1 cellular context compared by ENCODE assay signal in the genomic region with DNA sequence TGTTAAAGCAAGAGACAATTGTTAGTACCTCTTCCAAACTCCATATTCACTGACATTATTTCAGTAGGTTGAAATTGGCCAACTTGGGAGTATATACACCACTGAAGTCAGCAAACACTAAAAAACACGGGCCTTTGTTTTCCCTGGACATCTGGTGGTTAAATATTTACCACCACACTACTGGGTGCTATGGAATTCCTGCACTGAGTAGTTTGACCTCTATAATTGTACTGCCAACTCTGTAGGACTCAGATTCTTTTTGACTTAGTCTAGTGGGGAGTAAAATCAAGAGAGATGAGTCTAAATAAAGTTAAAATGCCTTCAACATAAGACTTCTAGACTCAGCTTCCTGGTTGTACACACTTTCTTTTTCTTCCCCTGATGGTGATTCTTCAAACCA.
A peak's percentile ranks its signal among the peaks of the same experiment; 100 is the strongest.
TF ChIP-seq lines count a peak whose summit lies in the region.

No MANE protein-coding gene starts in this region.

TF ChIP-seq in HepG2, 621 proteins besides CTCF, POLR2A, EP300 and RAD21 (continued from another document and continues in another):
- TF ChIP-seq ZNF350 (CRISPR knock-in tag; IDR thresholded peaks at IDR 0.05; ENCODE audit: borderline replicate concordance, low read depth) = no peak
- TF ChIP-seq JUNB (CRISPR knock-in tag; IDR thresholded peaks at IDR 0.05; ENCODE audit: borderline replicate concordance) = no peak
- no peak for TF ChIP-seq HOXA7 (CRISPR knock-in tag; IDR thresholded peaks at IDR 0.05)
- no peak for TF ChIP-seq MEF2D (CRISPR knock-in tag; IDR thresholded peaks at IDR 0.05)
- no peak for TF ChIP-seq MAF1 (CRISPR knock-in tag; IDR thresholded peaks at IDR 0.05; ENCODE audit: borderline replicate concordance)
- TF ChIP-seq, protein P1, sequence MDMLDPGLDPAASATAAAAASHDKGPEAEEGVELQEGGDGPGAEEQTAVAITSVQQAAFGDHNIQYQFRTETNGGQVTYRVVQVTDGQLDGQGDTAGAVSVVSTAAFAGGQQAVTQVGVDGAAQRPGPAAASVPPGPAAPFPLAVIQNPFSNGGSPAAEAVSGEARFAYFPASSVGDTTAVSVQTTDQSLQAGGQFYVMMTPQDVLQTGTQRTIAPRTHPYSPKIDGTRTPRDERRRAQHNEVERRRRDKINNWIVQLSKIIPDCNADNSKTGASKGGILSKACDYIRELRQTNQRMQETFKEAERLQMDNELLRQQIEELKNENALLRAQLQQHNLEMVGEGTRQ (IDR thresholded peaks at IDR 0.05; ENCODE audit: low read depth, low read length) = no peak
- TF ChIP-seq, protein P1 (CRISPR knock-in tag; IDR thresholded peaks at IDR 0.05; ENCODE audit: borderline replicate concordance) = no peak
- TF ChIP-seq AGO1 (IDR thresholded peaks at IDR 0.05; ENCODE audit: low read depth, low read length, poor library complexity, severe bottlenecking) = no peak
- TF ChIP-seq GABPA (IDR thresholded peaks at IDR 0.05; ENCODE audit: low read depth, low read length) = no peak
- no peak for TF ChIP-seq GABPA (CRISPR knock-in tag; IDR thresholded peaks at IDR 0.05; ENCODE audit: low read depth)
- TF ChIP-seq, protein P2, sequence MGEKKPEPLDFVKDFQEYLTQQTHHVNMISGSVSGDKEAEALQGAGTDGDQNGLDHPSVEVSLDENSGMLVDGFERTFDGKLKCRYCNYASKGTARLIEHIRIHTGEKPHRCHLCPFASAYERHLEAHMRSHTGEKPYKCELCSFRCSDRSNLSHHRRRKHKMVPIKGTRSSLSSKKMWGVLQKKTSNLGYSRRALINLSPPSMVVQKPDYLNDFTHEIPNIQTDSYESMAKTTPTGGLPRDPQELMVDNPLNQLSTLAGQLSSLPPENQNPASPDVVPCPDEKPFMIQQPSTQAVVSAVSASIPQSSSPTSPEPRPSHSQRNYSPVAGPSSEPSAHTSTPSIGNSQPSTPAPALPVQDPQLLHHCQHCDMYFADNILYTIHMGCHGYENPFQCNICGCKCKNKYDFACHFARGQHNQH (CRISPR knock-in tag; IDR thresholded peaks at IDR 0.05) = no peak
- TF ChIP-seq GABPB1 (CRISPR knock-in tag; IDR thresholded peaks at IDR 0.05) = no peak
- TF ChIP-seq NFYB (CRISPR knock-in tag; IDR thresholded peaks at IDR 0.05) = no peak
- TF ChIP-seq, protein P3, sequence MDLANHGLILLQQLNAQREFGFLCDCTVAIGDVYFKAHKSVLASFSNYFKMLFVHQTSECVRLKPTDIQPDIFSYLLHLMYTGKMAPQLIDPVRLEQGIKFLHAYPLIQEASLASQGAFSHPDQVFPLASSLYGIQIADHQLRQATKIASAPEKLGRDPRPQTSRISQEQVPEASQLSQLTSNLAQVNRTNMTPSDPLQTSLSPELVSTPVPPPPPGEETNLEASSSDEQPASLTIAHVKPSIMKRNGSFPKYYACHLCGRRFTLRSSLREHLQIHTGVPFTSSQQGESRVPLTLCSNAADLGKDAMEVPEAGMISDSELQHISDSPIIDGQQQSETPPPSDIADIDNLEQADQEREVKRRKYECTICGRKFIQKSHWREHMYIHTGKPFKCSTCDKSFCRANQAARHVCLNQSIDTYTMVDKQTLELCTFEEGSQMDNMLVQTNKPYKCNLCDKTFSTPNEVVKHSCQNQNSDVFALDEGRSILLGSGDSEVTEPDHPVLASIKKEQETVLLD (CRISPR knock-in tag; IDR thresholded peaks at IDR 0.05; ENCODE audit: low read depth) = no peak
- no peak for TF ChIP-seq CBX2 (IDR thresholded peaks at IDR 0.05; ENCODE audit: low read depth, low read length)
- no peak for TF ChIP-seq CBX2 (CRISPR knock-in tag; IDR thresholded peaks at IDR 0.05; ENCODE audit: low read depth)
- no peak for TF ChIP-seq CBX5 (CRISPR knock-in tag; IDR thresholded peaks at IDR 0.05; ENCODE audit: borderline replicate concordance)
- no peak for TF ChIP-seq ZBTB38 (CRISPR knock-in tag; IDR thresholded peaks at IDR 0.05)
- TF ChIP-seq, protein P4, sequence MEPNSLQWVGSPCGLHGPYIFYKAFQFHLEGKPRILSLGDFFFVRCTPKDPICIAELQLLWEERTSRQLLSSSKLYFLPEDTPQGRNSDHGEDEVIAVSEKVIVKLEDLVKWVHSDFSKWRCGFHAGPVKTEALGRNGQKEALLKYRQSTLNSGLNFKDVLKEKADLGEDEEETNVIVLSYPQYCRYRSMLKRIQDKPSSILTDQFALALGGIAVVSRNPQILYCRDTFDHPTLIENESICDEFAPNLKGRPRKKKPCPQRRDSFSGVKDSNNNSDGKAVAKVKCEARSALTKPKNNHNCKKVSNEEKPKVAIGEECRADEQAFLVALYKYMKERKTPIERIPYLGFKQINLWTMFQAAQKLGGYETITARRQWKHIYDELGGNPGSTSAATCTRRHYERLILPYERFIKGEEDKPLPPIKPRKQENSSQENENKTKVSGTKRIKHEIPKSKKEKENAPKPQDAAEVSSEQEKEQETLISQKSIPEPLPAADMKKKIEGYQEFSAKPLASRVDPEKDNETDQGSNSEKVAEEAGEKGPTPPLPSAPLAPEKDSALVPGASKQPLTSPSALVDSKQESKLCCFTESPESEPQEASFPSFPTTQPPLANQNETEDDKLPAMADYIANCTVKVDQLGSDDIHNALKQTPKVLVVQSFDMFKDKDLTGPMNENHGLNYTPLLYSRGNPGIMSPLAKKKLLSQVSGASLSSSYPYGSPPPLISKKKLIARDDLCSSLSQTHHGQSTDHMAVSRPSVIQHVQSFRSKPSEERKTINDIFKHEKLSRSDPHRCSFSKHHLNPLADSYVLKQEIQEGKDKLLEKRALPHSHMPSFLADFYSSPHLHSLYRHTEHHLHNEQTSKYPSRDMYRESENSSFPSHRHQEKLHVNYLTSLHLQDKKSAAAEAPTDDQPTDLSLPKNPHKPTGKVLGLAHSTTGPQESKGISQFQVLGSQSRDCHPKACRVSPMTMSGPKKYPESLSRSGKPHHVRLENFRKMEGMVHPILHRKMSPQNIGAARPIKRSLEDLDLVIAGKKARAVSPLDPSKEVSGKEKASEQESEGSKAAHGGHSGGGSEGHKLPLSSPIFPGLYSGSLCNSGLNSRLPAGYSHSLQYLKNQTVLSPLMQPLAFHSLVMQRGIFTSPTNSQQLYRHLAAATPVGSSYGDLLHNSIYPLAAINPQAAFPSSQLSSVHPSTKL (CRISPR knock-in tag; IDR thresholded peaks at IDR 0.05) = peak; percentile 96
- TF ChIP-seq, protein P5, sequence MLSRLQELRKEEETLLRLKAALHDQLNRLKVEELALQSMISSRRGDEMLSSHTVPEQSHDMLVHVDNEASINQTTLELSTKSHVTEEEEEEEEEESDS (CRISPR knock-in tag; IDR thresholded peaks at IDR 0.05; ENCODE audit: borderline replicate concordance) = no peak
- no peak for TF ChIP-seq ZNF761 (CRISPR knock-in tag; conservative IDR thresholded peaks at IDR 0.05)
- TF ChIP-seq ZNF101 (CRISPR knock-in tag; IDR thresholded peaks at IDR 0.05; ENCODE audit: borderline replicate concordance, low read depth) = no peak
- no peak for TF ChIP-seq KDM4B (CRISPR knock-in tag; IDR thresholded peaks at IDR 0.05)
- no peak for TF ChIP-seq RELA (CRISPR knock-in tag; IDR thresholded peaks at IDR 0.05)
- no peak for TF ChIP-seq RXRA (CRISPR knock-in tag; IDR thresholded peaks at IDR 0.05)
- no peak for TF ChIP-seq KLF15 (CRISPR knock-in tag; IDR thresholded peaks at IDR 0.05; ENCODE audit: borderline replicate concordance)
- TF ChIP-seq, protein P6, sequence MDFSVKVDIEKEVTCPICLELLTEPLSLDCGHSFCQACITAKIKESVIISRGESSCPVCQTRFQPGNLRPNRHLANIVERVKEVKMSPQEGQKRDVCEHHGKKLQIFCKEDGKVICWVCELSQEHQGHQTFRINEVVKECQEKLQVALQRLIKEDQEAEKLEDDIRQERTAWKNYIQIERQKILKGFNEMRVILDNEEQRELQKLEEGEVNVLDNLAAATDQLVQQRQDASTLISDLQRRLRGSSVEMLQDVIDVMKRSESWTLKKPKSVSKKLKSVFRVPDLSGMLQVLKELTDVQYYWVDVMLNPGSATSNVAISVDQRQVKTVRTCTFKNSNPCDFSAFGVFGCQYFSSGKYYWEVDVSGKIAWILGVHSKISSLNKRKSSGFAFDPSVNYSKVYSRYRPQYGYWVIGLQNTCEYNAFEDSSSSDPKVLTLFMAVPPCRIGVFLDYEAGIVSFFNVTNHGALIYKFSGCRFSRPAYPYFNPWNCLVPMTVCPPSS (IDR thresholded peaks at IDR 0.05) = no peak
- peak; percentile 75 for TF ChIP-seq HDAC2 (CRISPR knock-in tag; IDR thresholded peaks at IDR 0.05)
- TF ChIP-seq SIN3A (IDR thresholded peaks at IDR 0.05; ENCODE audit: borderline replicate concordance, low read depth, low read length) = no peak
- TF ChIP-seq PCBP2 (optimal IDR thresholded peaks at IDR 0.05; ENCODE audit: low read depth, low read length, poor library complexity, severe bottlenecking) = no peak
- no peak for TF ChIP-seq KDM6A (CRISPR knock-in tag; IDR thresholded peaks at IDR 0.05; ENCODE audit: low read depth)
- peak; percentile 90 for TF ChIP-seq ISL2 (CRISPR knock-in tag; IDR thresholded peaks at IDR 0.05)
- TF ChIP-seq NR3C1 (CRISPR knock-in tag; IDR thresholded peaks at IDR 0.05) = no peak
- TF ChIP-seq CREB1 (IDR thresholded peaks at IDR 0.05) = no peak
- peak; percentile 25; the same call in 1 of the 2 replicates for TF ChIP-seq CREB1 (CRISPR knock-in tag; IDR thresholded peaks at IDR 0.05)
- no peak for TF ChIP-seq ARHGAP35 (CRISPR knock-in tag; IDR thresholded peaks at IDR 0.05; ENCODE audit: borderline replicate concordance)
- TF ChIP-seq JUND (CRISPR knock-in tag; IDR thresholded peaks at IDR 0.05) = no peak
- TF ChIP-seq, protein P7, sequence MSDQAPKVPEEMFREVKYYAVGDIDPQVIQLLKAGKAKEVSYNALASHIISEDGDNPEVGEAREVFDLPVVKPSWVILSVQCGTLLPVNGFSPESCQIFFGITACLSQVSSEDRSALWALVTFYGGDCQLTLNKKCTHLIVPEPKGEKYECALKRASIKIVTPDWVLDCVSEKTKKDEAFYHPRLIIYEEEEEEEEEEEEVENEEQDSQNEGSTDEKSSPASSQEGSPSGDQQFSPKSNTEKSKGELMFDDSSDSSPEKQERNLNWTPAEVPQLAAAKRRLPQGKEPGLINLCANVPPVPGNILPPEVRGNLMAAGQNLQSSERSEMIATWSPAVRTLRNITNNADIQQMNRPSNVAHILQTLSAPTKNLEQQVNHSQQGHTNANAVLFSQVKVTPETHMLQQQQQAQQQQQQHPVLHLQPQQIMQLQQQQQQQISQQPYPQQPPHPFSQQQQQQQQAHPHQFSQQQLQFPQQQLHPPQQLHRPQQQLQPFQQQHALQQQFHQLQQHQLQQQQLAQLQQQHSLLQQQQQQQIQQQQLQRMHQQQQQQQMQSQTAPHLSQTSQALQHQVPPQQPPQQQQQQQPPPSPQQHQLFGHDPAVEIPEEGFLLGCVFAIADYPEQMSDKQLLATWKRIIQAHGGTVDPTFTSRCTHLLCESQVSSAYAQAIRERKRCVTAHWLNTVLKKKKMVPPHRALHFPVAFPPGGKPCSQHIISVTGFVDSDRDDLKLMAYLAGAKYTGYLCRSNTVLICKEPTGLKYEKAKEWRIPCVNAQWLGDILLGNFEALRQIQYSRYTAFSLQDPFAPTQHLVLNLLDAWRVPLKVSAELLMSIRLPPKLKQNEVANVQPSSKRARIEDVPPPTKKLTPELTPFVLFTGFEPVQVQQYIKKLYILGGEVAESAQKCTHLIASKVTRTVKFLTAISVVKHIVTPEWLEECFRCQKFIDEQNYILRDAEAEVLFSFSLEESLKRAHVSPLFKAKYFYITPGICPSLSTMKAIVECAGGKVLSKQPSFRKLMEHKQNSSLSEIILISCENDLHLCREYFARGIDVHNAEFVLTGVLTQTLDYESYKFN (CRISPR knock-in tag; conservative IDR thresholded peaks at IDR 0.05) = peak; percentile 73
- TF ChIP-seq JARID2 (CRISPR knock-in tag; IDR thresholded peaks at IDR 0.05; ENCODE audit: insufficient replicate concordance) = no peak
- TF ChIP-seq, protein P8, sequence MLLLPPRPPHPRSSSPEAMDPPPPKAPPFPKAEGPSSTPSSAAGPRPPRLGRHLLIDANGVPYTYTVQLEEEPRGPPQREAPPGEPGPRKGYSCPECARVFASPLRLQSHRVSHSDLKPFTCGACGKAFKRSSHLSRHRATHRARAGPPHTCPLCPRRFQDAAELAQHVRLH (CRISPR knock-in tag; IDR thresholded peaks at IDR 0.05; ENCODE audit: borderline replicate concordance, low read depth) = no peak
- no peak for TF ChIP-seq ZNF891 (CRISPR knock-in tag; IDR thresholded peaks at IDR 0.05)
- no peak for TF ChIP-seq SP4 (CRISPR knock-in tag; IDR thresholded peaks at IDR 0.05)
- TF ChIP-seq IKZF4 (CRISPR knock-in tag; IDR thresholded peaks at IDR 0.05; ENCODE audit: borderline replicate concordance, low read depth, not compliant biosample characterization) = no peak
- no peak for TF ChIP-seq KDM2A (CRISPR knock-in tag; IDR thresholded peaks at IDR 0.05; ENCODE audit: borderline replicate concordance, low read depth)
- TF ChIP-seq RORA (CRISPR knock-in tag; IDR thresholded peaks at IDR 0.05) = no peak
- TF ChIP-seq, protein P9, sequence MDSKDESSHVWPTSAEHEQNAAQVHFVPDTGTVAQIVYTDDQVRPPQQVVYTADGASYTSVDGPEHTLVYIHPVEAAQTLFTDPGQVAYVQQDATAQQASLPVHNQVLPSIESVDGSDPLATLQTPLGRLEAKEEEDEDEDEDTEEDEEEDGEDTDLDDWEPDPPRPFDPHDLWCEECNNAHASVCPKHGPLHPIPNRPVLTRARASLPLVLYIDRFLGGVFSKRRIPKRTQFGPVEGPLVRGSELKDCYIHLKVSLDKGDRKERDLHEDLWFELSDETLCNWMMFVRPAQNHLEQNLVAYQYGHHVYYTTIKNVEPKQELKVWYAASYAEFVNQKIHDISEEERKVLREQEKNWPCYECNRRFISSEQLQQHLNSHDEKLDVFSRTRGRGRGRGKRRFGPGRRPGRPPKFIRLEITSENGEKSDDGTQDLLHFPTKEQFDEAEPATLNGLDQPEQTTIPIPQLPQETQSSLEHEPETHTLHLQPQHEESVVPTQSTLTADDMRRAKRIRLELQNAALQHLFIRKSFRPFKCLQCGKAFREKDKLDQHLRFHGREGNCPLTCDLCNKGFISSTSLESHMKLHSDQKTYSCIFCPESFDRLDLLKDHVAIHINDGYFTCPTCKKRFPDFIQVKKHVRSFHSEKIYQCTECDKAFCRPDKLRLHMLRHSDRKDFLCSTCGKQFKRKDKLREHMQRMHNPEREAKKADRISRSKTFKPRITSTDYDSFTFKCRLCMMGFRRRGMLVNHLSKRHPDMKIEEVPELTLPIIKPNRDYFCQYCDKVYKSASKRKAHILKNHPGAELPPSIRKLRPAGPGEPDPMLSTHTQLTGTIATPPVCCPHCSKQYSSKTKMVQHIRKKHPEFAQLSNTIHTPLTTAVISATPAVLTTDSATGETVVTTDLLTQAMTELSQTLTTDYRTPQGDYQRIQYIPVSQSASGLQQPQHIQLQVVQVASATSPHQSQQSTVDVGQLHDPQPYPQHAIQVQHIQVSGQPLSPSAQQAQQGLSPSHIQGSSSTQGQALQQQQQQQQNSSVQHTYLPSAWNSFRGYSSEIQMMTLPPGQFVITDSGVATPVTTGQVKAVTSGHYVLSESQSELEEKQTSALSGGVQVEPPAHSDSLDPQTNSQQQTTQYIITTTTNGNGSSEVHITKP (CRISPR knock-in tag; IDR thresholded peaks at IDR 0.05; ENCODE audit: low read depth) = no peak
- TF ChIP-seq ZFX (CRISPR knock-in tag; IDR thresholded peaks at IDR 0.05; ENCODE audit: low read depth) = no peak
- TF ChIP-seq KAT7 (CRISPR knock-in tag; IDR thresholded peaks at IDR 0.05; ENCODE audit: borderline replicate concordance) = no peak
